In genomic region chr16:65667013-65667578, GRCh38 we compare ENCODE assay signal across 12 cellular contexts.
DNase-seq lines count a peak whose midpoint lies in the region; FAIRE-seq and TF ChIP-seq lines count a peak whose summit lies in the region.
"Had no signal": no experiment of that assay in that cellular context is flagged by ENCODE, and none has a peak within 500 bp of the region (broad histone marks: within the 10 kb centered on the region; RNA-seq: fewer than 3 reads in every experiment).

No MANE protein-coding gene starts in this region.

- H3K27ac ChIP-seq in GM23248, result no peak overlapping the region
- no peak overlapping the region for H3K27ac ChIP-seq in small intestine (ENCODE audit: low read depth in 1 of 2, low read length in 1 of 2)

- no peak overlapping the region for H3K4me2 ChIP-seq in GM23248 (ENCODE audit: unreplicated experiment)

- H4K20me1 ChIP-seq in GM23248 (ENCODE audit: insufficient read depth), result no peaks in the 10 kb centered on the region

- H3K9me3 ChIP-seq in GM23248 (ENCODE audit: low read depth) (no peaks in the 10 kb centered on the region), small intestine (ENCODE audit: control insufficient read depth, low read depth) (no peaks in the 10 kb centered on the region)

- no peak overlapping the region for H3K9ac ChIP-seq in GM23248

- in situ Hi-C loops in GM23248 (cut with MboI) (no loop called here), SK-MEL-5 (cut with HindIII; ENCODE audit: low pct_unique_long_range_greater_than_20kb, low sequenced_read_pairs) (no loop called here)

- DNase-seq in GM23248, result peak; percentile 42
- DNase-seq in SK-MEL-5 (ENCODE audit: low read depth, low spot score), result peak; percentile 20
- peak; percentile 45 for DNase-seq in fibroblast of mammary gland (ENCODE audit: low read depth)
- DNase-seq in pons (ENCODE audit: low spot score), result peak; percentile 31
- no peak for DNase-seq in dermis blood vessel endothelial cell
- no peak for DNase-seq in NCI-H2029 (lab: John Stamatoyannopoulos, UW)
- DNase-seq in small intestine, result no peak
- DNase-seq: GF-D8, GOT3, NCI-H2171, SHP77 treated with DMSO at 0.1 percent for 48 hours had no signal

- WGBS in GM23248 (ENCODE audit: low coverage in 1 of 2, low lambda C conversion rate in 2 of 2, missing lambda C conversion rate in 2 of 2), 2 experiments, result 87 to 90% methylated on average over 7 of the region's 7 CpGs
- WGBS in small intestine, 3 donors, result 73 to 79% (median 78%) methylated on average over 7 of the region's 7 CpGs

- H3K36me3 ChIP-seq in GM23248 (ENCODE audit: low read depth) (no peaks in the 10 kb centered on the region), small intestine (ENCODE audit: control insufficient read depth in 2 of 2, insufficient read depth in 2 of 2, low read length in 2 of 2) (no peaks in the 10 kb centered on the region)

- no peaks in the 10 kb centered on the region for H3K79me2 ChIP-seq in GM23248 (ENCODE audit: insufficient read depth)

- H3K9me2 ChIP-seq in GM23248 (ENCODE audit: insufficient read depth), result no peaks in the 10 kb centered on the region

- H3K4me1 ChIP-seq in GM23248 (ENCODE audit: insufficient read depth), result no peaks in the 10 kb centered on the region
- H3K4me1 ChIP-seq in small intestine (ENCODE audit: control insufficient read depth in 2 of 2, insufficient read depth in 1 of 2, low read depth in 1 of 2, low read length in 1 of 2), result no peaks in the 10 kb centered on the region

- H3K27me3 ChIP-seq in GM23248 (replicated peaks; ENCODE audit: insufficient read depth) (no peaks in the 10 kb centered on the region), small intestine (ENCODE audit: control insufficient read depth in 2 of 2, insufficient read depth in 2 of 2, low read length in 2 of 2) (no peaks in the 10 kb centered on the region)

- FAIRE-seq in small intestine (lab: Jason Lieb, UNC), result no peak

- H3K4me3 ChIP-seq in GM23248, result no peak overlapping the region
- no peak overlapping the region for H3K4me3 ChIP-seq in fibroblast of mammary gland (ENCODE audit: control insufficient read depth, low read depth, low read length)
- no peak overlapping the region for H3K4me3 ChIP-seq in small intestine (ENCODE audit: low read depth in 1 of 2, low read length in 2 of 2)
- H3K4me3 ChIP-seq: skin epidermis had no signal

- no peak overlapping the region for H2AFZ ChIP-seq in GM23248

- peak; percentile 27 for TF ChIP-seq CTCF in fibroblast of mammary gland (conservative IDR thresholded peaks at IDR 0.05; ENCODE audit: control insufficient read depth, insufficient read depth, low read depth, low read length)

- H3F3A ChIP-seq in GM23248 (ENCODE audit: insufficient read depth), result no peaks in the 10 kb centered on the region

Comparison
In these comparisons a context has a peak if more than half of its experiments do, and no peak if none do; other contexts are left out.
1. DNase-seq: peak in GM23248 (single experiment), SK-MEL-5 (single experiment), fibroblast of mammary gland (single experiment) and pons (single experiment); none in dermis blood vessel endothelial cell (single experiment), NCI-H2029 (single experiment) and small intestine (single experiment).